ENCODE assay signal across 10 cellular contexts in the genomic region with DNA sequence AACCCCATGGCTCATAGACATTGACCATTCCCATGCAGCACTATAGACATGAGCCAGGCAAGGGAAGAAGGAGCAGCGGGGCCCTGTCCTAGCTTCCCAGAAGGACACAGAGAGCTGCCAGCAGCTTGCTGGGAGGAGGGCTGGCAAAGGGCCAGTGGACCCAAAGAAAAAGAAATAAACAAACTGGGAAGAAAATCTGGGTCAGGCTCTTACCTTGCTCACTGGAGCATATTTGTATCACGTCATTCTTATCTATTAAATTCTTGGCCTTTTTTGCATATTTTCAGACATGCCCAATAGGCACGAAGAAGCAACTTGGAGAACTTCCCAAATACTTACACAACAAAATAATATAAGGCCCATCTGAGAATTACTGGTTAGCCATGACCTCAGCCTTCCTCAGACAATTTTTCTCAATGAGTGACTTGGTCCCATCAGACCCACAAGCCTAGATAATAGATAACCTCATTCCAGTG. TPM values are rescaled to one million over a fixed set of nuclear protein-coding genes. Genes with fewer than 3 reads are reported as not detected.
A peak's percentile ranks its signal among the peaks of the same experiment; 100 is the strongest.
DNase-seq lines count a peak whose midpoint lies in the region; ATAC-seq and TF ChIP-seq lines count a peak whose summit lies in the region.
"Had no signal": no experiment of that assay in that cellular context is flagged by ENCODE, and none has a peak within 500 bp of the region (broad histone marks: within the 10 kb centered on the region; RNA-seq: fewer than 3 reads in every experiment).

No MANE protein-coding gene starts in this region.

- H3K14ac ChIP-seq in H9 (ENCODE audit: insufficient read depth, low read length), result no peak overlapping the region

- H2BK5ac ChIP-seq in H9 (ENCODE audit: insufficient read length, low read length), result no peak overlapping the region

- H3K4me3 Mint-ChIP-seq in mesothelial cell of epicardium (no peak overlapping the region), H9 (no peak overlapping the region)

- H3T11ph ChIP-seq in H9 (ENCODE audit: low read length), result no peak overlapping the region

- H2BK120ac ChIP-seq in H9 (ENCODE audit: low read depth, low read length, poor library complexity, severe bottlenecking), result no peak overlapping the region

- no peak overlapping the region for H2AFZ ChIP-seq in H9 (ENCODE audit: low read length)

- H3K9me3 ChIP-seq in H9 (ENCODE audit: control insufficient read depth, low read depth, low read length), result no peaks in the 10 kb centered on the region

- H3K27ac Mint-ChIP-seq in mesothelial cell of epicardium, result peak overlapping the region; percentile 55
- no peak overlapping the region; a peak in 1 of 7 replicates for H3K27ac Mint-ChIP-seq in H9

- H3K9ac ChIP-seq in H9 (ENCODE audit: extremely low read depth, insufficient read length, low read length), result no peak overlapping the region

- H3K18ac ChIP-seq in H9 (ENCODE audit: insufficient read length, low read depth, low read length), result no peak overlapping the region

- no peaks in the 10 kb centered on the region for H3K4me1 ChIP-seq in H9 (ENCODE audit: insufficient read depth, low read length)

- H3K4me3 ChIP-seq in cardiac fibroblast (replicated peaks in 1 of 2; ENCODE audit: low read depth in 2 of 2, low read length in 2 of 2), result no peak overlapping the region

- TF ChIP-seq CTCF in cardiac fibroblast (IDR thresholded peaks at IDR 0.05; ENCODE audit: low read depth, low read length) (no peak), mesothelial cell of epicardium (IDR thresholded peaks at IDR 0.05; ENCODE audit: unreplicated experiment) (no peak), H9 (conservative IDR thresholded peaks at IDR 0.05) (no peak)

- H3K4me1 Mint-ChIP-seq in mesothelial cell of epicardium, result peaks cover 10% of the 10 kb centered on the region
- peaks cover 0 to 7% of the 10 kb centered on the region in 2 experiments; a peak in 2 of 4 replicates for H3K4me1 Mint-ChIP-seq in H9

- no peak overlapping the region for H4K8ac ChIP-seq in H9 (replicated peaks; ENCODE audit: insufficient read length, low read depth, low read length)

- H3K9me3 Mint-ChIP-seq in mesothelial cell of epicardium (no peaks in the 10 kb centered on the region), H9 (no peaks in the 10 kb centered on the region)

- H3K23me2 ChIP-seq in H9 (ENCODE audit: insufficient read length, low read depth, low read length, poor library complexity, severe bottlenecking), result no peaks in the 10 kb centered on the region

- H2BK20ac ChIP-seq in H9 (ENCODE audit: low read depth, low read length, poor library complexity, severe bottlenecking), result no peak overlapping the region

- no peaks in the 10 kb centered on the region for H3K79me1 ChIP-seq in H9 (ENCODE audit: insufficient read depth, low read depth, low read length, poor library complexity, severe bottlenecking)

- no peaks in the 10 kb centered on the region for H3K79me2 ChIP-seq in H9 (ENCODE audit: insufficient read depth, low read length)

- no peak overlapping the region for H3K4me2 ChIP-seq in H9 (ENCODE audit: insufficient read depth, insufficient read length, low read length)

- H2BK15ac ChIP-seq in H9 (ENCODE audit: low read depth, low read length), result no peak overlapping the region

- no peak overlapping the region for H3K4ac ChIP-seq in H9 (ENCODE audit: low read depth, low read length)

- H4K5ac ChIP-seq in H9 (ENCODE audit: insufficient read length, low read depth, low read length), result no peak overlapping the region

- no peaks in the 10 kb centered on the region for H4K20me1 ChIP-seq in H9 (ENCODE audit: control insufficient read depth, insufficient read depth, insufficient read length)

- H2BK12ac ChIP-seq in H9 (ENCODE audit: insufficient read length, low read depth, low read length), result no peak overlapping the region

- H3K27me3 Mint-ChIP-seq in mesothelial cell of epicardium (ENCODE audit: low read depth) (peaks cover 1% of the 10 kb centered on the region), H9 (ENCODE audit: low read depth) (no peaks in the 10 kb centered on the region)

- no peaks in the 10 kb centered on the region for H3K27me3 ChIP-seq in H9 (ENCODE audit: insufficient read depth, low read length)

- H3K27ac ChIP-seq in H9 (ENCODE audit: insufficient read length, low read depth, low read length), result no peak overlapping the region

- DNase-seq in AG08396 (ENCODE audit: low spot score), result peak; percentile 41
- DNase-seq in HS-5 (ENCODE audit: low read depth), result peak; percentile 97
- DNase-seq in cardiac fibroblast (ENCODE audit: low read depth in 2 of 2), result peak; percentile 89 to 94
- DNase-seq in mesothelial cell of epicardium (ENCODE audit: low spot score in 2 of 2, unreplicated experiment in 2 of 2), result peak in 1 of 2 experiments; percentile 49
- DNase-seq in pons (ENCODE audit: low spot score), result no peak
- DNase-seq in H9, result no peak
- DNase-seq in NCI-H69 (lab: John Stamatoyannopoulos, UW), result no peak
- DNase-seq: DMS153; stimulated activated CD4-positive, alpha-beta T cell treated with anti-CD3 and anti-CD28 coated beads, Interleukin-4, amount 100 ng/mL, for 1 hour had no signal

- ATAC-seq in HG03342 (IDR thresholded peaks at IDR 0.05; ENCODE audit: unreplicated experiment), result no peak

- H4K91ac ChIP-seq in H9 (ENCODE audit: insufficient read length, low read depth, low read length), result no peak overlapping the region

- H3K23ac ChIP-seq in H9 (ENCODE audit: insufficient read length, low read depth, low read length), result no peak overlapping the region

- no peaks in the 10 kb centered on the region for H3K36me3 Mint-ChIP-seq in mesothelial cell of epicardium
- no peaks in the 10 kb centered on the region for H3K36me3 Mint-ChIP-seq in H9 (ENCODE audit: insufficient read depth in 1 of 3, low read depth in 3 of 3)

- no peak overlapping the region for H3K56ac ChIP-seq in H9 (ENCODE audit: insufficient read length, low read depth, low read length)

- WGBS in H9 (ENCODE audit: extremely low coverage, insufficient read length, low lambda C conversion rate), result no CpG with 5 or more reads among the region's 3 CpGs

- no peak overlapping the region for H2AK5ac ChIP-seq in H9 (ENCODE audit: insufficient read length, low read length)

RNA-seq across cellular contexts. Expression of a gene that starts 28.4 kb away (rescaled TPM):
- 3.7 to 4.8 TPM (median 4.4 TPM) in 3 replicates for total RNA-seq in mesothelial cell of epicardium
- total RNA-seq in H9 (2021), result 0.50 and 0.85 TPM in 2 replicates

Comparison
In these comparisons a context has a peak if more than half of its experiments do, and no peak if none do; other contexts are left out.
1. DNase-seq: peak in AG08396 (single experiment), HS-5 (single experiment) and cardiac fibroblast (2 of 2); none in pons (single experiment), H9 (single experiment) and NCI-H69 (single experiment).